Comparison of ENCODE assay signal across 8 cellular contexts in genomic region chr4:125741825-125742452, GRCh38.
A peak's percentile ranks its signal among the peaks of the same experiment; 100 is the strongest.
DNase-seq lines count a peak whose midpoint lies in the region; ATAC-seq, FAIRE-seq and TF ChIP-seq lines count a peak whose summit lies in the region.

No MANE protein-coding gene starts in this region.

- peak in 1 of 2 experiments; percentile 30 for DNase-seq in A549 (ENCODE audit: low read depth in 1 of 2, low spot score in 1 of 2)
- DNase-seq in SK-N-SH, result peak; percentile 43
- DNase-seq in glutamatergic neuron, result no peak
- no peak for DNase-seq in activated CD4-positive, alpha-beta T cell treated with anti-CD3 and anti-CD28 coated beads for 36 hours
- no peak for DNase-seq in activated effector memory CD4-positive, alpha-beta T cell treated with anti-CD3 and anti-CD28 coated beads, Interleukin-2, amount 50 U/mL, for 16 hours
- DNase-seq in DMS153 (lab: John Stamatoyannopoulos, UW), result no peak

- TF ChIP-seq EP300 in A549 (IDR thresholded peaks at IDR 0.05) (no peak), SK-N-SH (IDR thresholded peaks at IDR 0.05; ENCODE audit: borderline replicate concordance in 1 of 2, low read depth in 1 of 2, low read length in 1 of 2) (no peak)

- FAIRE-seq in A549 (lab: Jason Lieb, UNC), result no peak

- TF ChIP-seq RAD21 in A549 (conservative IDR thresholded peaks at IDR 0.05 in 1 of 2, IDR thresholded peaks at IDR 0.05 in 1 of 2) (peak; percentile 70 to 76), SK-N-SH (IDR thresholded peaks at IDR 0.05; ENCODE audit: low read length) (peak; percentile 55)

- WGBS in A549 (ENCODE audit: missing lambda C conversion rate), result 43% methylated on average over 8 of the region's 8 CpGs
- 65% methylated on average over 8 of the region's 8 CpGs for WGBS in SK-N-SH (ENCODE audit: low lambda C conversion rate)

- no peaks in the 10 kb centered on the region for H3K9me2 ChIP-seq in SK-N-SH

- H3K4me3 Mint-ChIP-seq in glutamatergic neuron (ENCODE audit: unreplicated experiment), result no peak overlapping the region
- no peak overlapping the region for H3K4me3 Mint-ChIP-seq in activated CD4-positive, alpha-beta T cell treated with anti-CD3 and anti-CD28 coated beads for 36 hours

- peak; percentile 61 to 66; a peak in 4 of 6 replicates for ATAC-seq in A549
- ATAC-seq in GM18861 (IDR thresholded peaks at IDR 0.05; ENCODE audit: unreplicated experiment), result peak; percentile 59
- ATAC-seq in HG03439 (IDR thresholded peaks at IDR 0.05; ENCODE audit: unreplicated experiment), result no peak
- no peak for ATAC-seq in activated CD4-positive, alpha-beta T cell treated with anti-CD3 and anti-CD28 coated beads for 36 hours

- no peak for TF ChIP-seq POLR2A in A549 (IDR thresholded peaks at IDR 0.05; ENCODE audit: low read length)

- H3K9ac ChIP-seq in SK-N-SH, result no peak overlapping the region

- H3K27ac Mint-ChIP-seq in glutamatergic neuron (ENCODE audit: unreplicated experiment), result no peak overlapping the region
- no peak overlapping the region for H3K27ac Mint-ChIP-seq in activated CD4-positive, alpha-beta T cell treated with anti-CD3 and anti-CD28 coated beads for 36 hours

- TF ChIP-seq CTCF in A549 (IDR thresholded peaks at IDR 0.05) (peak; percentile 55), SK-N-SH (IDR thresholded peaks at IDR 0.05) (peak; percentile 68), glutamatergic neuron (IDR thresholded peaks at IDR 0.05; ENCODE audit: partially characterized antibody, unreplicated experiment) (peak; percentile 80)

- intact Hi-C loops in activated CD4-positive, alpha-beta T cell treated with anti-CD3 and anti-CD28 coated beads for 36 hours (cut with DNase I, micrococcal nuclease), result loop anchor here (1.0 to 10.0 kb wide), 2 partner anchors 427 to 429 kb away; partner anchors contain the start of gene FAT4 (in 1 of the 2)

- POLR2A ChIA-PET in A549 (lab: Yijun Ruan, JAX) (no interaction called here), SK-N-SH (lab: Yijun Ruan, JAX) (no interaction called here)
- POLR2A ChIA-PET in activated CD4-positive, alpha-beta T cell treated with anti-CD3 and anti-CD28 coated beads for 36 hours (lab: Charles Lee), result no interaction called here

- H3K4me3 ChIP-seq in A549, result no peak overlapping the region
- no peak overlapping the region for H3K4me3 ChIP-seq in SK-N-SH (ENCODE audit: low read depth in 2 of 2, low read length in 1 of 2)

- H3K4me1 Mint-ChIP-seq in glutamatergic neuron (ENCODE audit: low read depth, unreplicated experiment), result no peaks in the 10 kb centered on the region
- no peaks in the 10 kb centered on the region for H3K4me1 Mint-ChIP-seq in activated CD4-positive, alpha-beta T cell treated with anti-CD3 and anti-CD28 coated beads for 36 hours

- H3K79me2 ChIP-seq in SK-N-SH (ENCODE audit: insufficient read depth), result no peaks in the 10 kb centered on the region

- H3K4me2 ChIP-seq in A549, result no peak overlapping the region
- no peak overlapping the region for H3K4me2 ChIP-seq in SK-N-SH

- H3K27me3 Mint-ChIP-seq in glutamatergic neuron (ENCODE audit: unreplicated experiment), result no peaks in the 10 kb centered on the region
- H3K27me3 Mint-ChIP-seq in activated CD4-positive, alpha-beta T cell treated with anti-CD3 and anti-CD28 coated beads for 36 hours, result no peaks in the 10 kb centered on the region

- H3K4me1 ChIP-seq in A549 (peaks cover 14% of the 10 kb centered on the region; the same call in 2 of the 3 replicates), SK-N-SH (ENCODE audit: control insufficient read depth in 1 of 2, insufficient read depth in 2 of 2, low read depth in 1 of 2, low read length in 1 of 2) (0 out of 4 replicates have a peak, but pooled peaks cover 0 to 6% of the 10 kb centered on the region in 2 experiments)

- H3K36me3 ChIP-seq in SK-N-SH (replicated peaks in 1 of 2; ENCODE audit: control insufficient read depth in 1 of 2, insufficient read depth in 2 of 2, low read length in 1 of 2), result no peaks in the 10 kb centered on the region

- H3K9me3 ChIP-seq in A549 (no peaks in the 10 kb centered on the region), SK-N-SH (no peaks in the 10 kb centered on the region)

- peaks cover 1% of the 10 kb centered on the region for H3K9me3 Mint-ChIP-seq in glutamatergic neuron (ENCODE audit: unreplicated experiment)
- H3K9me3 Mint-ChIP-seq in activated CD4-positive, alpha-beta T cell treated with anti-CD3 and anti-CD28 coated beads for 36 hours (ENCODE audit: low read depth), result peaks cover 4% of the 10 kb centered on the region

- H2AFZ ChIP-seq in SK-N-SH (ENCODE audit: low read depth), result no peak overlapping the region

- H4K20me1 ChIP-seq in SK-N-SH (ENCODE audit: insufficient read depth), result no peaks in the 10 kb centered on the region

- no peak overlapping the region for H3K27ac ChIP-seq in A549
- no peak overlapping the region for H3K27ac ChIP-seq in SK-N-SH (ENCODE audit: low read depth in 2 of 2, low read length in 1 of 2)

- CTCF ChIA-PET in A549 (lab: Yijun Ruan, JAX), result interaction anchor here (1.2 to 1.5 kb wide), 2 partner anchors 425 kb away, joined by 4 to 5 read pairs; no protein-coding TSS in a partner anchor
- CTCF ChIA-PET in SK-N-SH (lab: Yijun Ruan, JAX), result interaction anchor here (0.5 to 2.0 kb wide), 2 partner anchors 9 to 1383 kb away, joined by 4 read pairs; no protein-coding TSS in a partner anchor
- CTCF ChIA-PET in activated CD4-positive, alpha-beta T cell treated with anti-CD3 and anti-CD28 coated beads for 36 hours (lab: Charles Lee), result no interaction called here

- no peaks in the 10 kb centered on the region for H3F3A ChIP-seq in SK-N-SH (replicated peaks; ENCODE audit: insufficient read depth)

- peaks cover 5% of the 10 kb centered on the region for H3K36me3 Mint-ChIP-seq in glutamatergic neuron (ENCODE audit: unreplicated experiment)
- H3K36me3 Mint-ChIP-seq in activated CD4-positive, alpha-beta T cell treated with anti-CD3 and anti-CD28 coated beads for 36 hours (ENCODE audit: low read depth), result no peaks in the 10 kb centered on the region

- H3K27me3 ChIP-seq in SK-N-SH (ENCODE audit: insufficient read depth), result no peaks in the 10 kb centered on the region

TF ChIP-seq in A549, 52 proteins besides CTCF, POLR2A, EP300 and RAD21:
- TF ChIP-seq SMC3 (IDR thresholded peaks at IDR 0.05), result peak; percentile 68
- TF ChIP-seq RNF2 (IDR thresholded peaks at IDR 0.05; ENCODE audit: borderline replicate concordance, low read depth), result no peak
TF ChIP-seq in A549: peak in this region for 1.

TF ChIP-seq in SK-N-SH, 30 proteins besides CTCF, POLR2A, EP300 and RAD21:
- TF ChIP-seq EZH2phosphoT487 (IDR thresholded peaks at IDR 0.05; ENCODE audit: borderline replicate concordance, low read depth), result no peak
- no peak for TF ChIP-seq YY1 (IDR thresholded peaks at IDR 0.05; ENCODE audit: low read depth)
- TF ChIP-seq TAF1 (IDR thresholded peaks at IDR 0.05; ENCODE audit: borderline replicate concordance, low read depth, low read length), result no peak
- no peak for TF ChIP-seq NFIC (IDR thresholded peaks at IDR 0.05; ENCODE audit: borderline replicate concordance)
- no peak for TF ChIP-seq MXI1 (IDR thresholded peaks at IDR 0.05; ENCODE audit: low read depth, low read length)
- peak; percentile 50 for TF ChIP-seq SMC3 (IDR thresholded peaks at IDR 0.05; ENCODE audit: low read depth, low read length)

Comparison
In these comparisons a context has a peak if more than half of its experiments do, and no peak if none do; other contexts are left out.
1. ATAC-seq: peak in A549 (2 of 2) and GM18861 (single experiment); none in HG03439 (single experiment) and activated CD4-positive, alpha-beta T cell treated with anti-CD3 and anti-CD28 coated beads for 36 hours (single experiment).
2. Of the 12 proteins assayed by ChIP-seq in both A549 and SK-N-SH: peak only in A549: none; only in SK-N-SH: none; in both: CTCF, RAD21 and SMC3; in neither: 9.
3. Peak in every context shown above with its lines, with median percentiles within 50 percentile points of each other: CTCF ChIP-seq.